Comparison of ENCODE assay signal across 8 cellular contexts in the genomic region with DNA sequence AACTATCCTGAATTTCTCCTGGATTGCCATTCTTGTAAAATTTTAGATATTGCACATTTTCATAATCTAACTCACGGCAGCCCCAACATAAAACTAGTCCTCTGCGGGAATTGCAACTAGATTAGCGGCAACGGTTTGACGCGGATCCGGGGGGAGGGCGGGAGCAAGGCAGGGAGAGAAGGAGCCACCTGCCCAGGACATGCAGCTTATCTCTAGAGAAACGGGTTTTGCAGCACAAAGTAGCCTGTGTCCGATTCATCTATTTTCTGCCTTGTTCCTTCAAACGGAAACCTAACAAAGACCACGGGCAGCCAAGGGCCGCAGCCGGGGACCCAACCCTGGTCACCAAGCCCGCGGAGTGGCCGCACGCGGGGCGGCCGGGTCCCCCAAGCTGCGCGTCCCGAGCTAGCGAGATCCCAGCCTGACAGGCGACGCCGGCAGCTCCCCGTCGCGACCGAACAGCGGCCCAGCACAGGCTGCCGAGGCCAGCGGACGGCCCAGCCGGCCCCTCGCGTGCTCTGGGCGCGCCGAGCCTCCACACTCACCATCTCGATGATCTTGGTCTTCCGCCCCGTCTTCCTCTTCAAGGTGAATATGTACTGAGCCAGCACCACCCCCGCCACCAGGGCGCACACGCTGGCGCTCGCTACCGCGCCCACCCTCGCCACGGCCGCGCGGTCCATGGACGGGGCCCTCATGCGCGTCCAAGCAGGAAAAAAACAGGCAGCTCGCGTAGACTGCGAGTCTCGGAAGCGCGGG. TPM values are rescaled to one million over a fixed set of nuclear protein-coding genes. Genes with fewer than 3 reads are reported as not detected.
DNase-seq lines count a peak whose midpoint lies in the region; ATAC-seq and TF ChIP-seq lines count a peak whose summit lies in the region.

A gene (minus strand): TSS at position 754 of the 759 bp plus-strand sequence. CDS start 71 bp downstream, at position 683.

- in situ Hi-C loops in GM18951 (cut with MboI; ENCODE audit: low sequenced_read_pairs, unreplicated experiment) = no loop called here

- peaks cover 13 to 23% (median 18%) of the 10 kb centered on the region in 11 experiments for H3K9me3 ChIP-seq in BLaER1 treated with 17β-estradiol and CSF1 and Interleukin-3, amounts not matched to agents 10 nM and 100 nM (replicated peaks in 1 of 11)
- peaks cover 13% of the 10 kb centered on the region for H3K9me3 ChIP-seq in OCI-LY7 (ENCODE audit: low read length)
- H3K9me3 ChIP-seq in adipocyte (ENCODE audit: control insufficient read depth, low read length) = peaks cover 13% of the 10 kb centered on the region
- H3K9me3 ChIP-seq in left ventricle myocardium inferior (replicated peaks) = peaks cover 15% of the 10 kb centered on the region

- H3K4me3 ChIP-seq in BLaER1 treated with 17β-estradiol and CSF1 and Interleukin-3, amounts not matched to agents 10 nM and 100 nM = peak within 1 kb of the TSS; percentile 74 to 99 (median 90)
- H3K4me3 ChIP-seq in OCI-LY7 (ENCODE audit: low read depth, low read length, poor library complexity, severe bottlenecking) (peak within 1 kb of the TSS; percentile 99), adipocyte (ENCODE audit: low read length) (peak within 1 kb of the TSS; percentile 94), left ventricle myocardium inferior (peak within 1 kb of the TSS; percentile 88)

- H3K4me1 ChIP-seq in BLaER1 treated with 17β-estradiol and CSF1 and Interleukin-3, amounts not matched to agents 10 nM and 100 nM = peaks cover 19 to 41% (median 24%) of the 10 kb centered on the region in 10 experiments
- H3K4me1 ChIP-seq in OCI-LY7 (ENCODE audit: insufficient read depth, low read length, poor library complexity, severe bottlenecking) (peaks cover 30% of the 10 kb centered on the region), adipocyte (ENCODE audit: control insufficient read depth, insufficient read depth, low read length) (peaks cover 8% of the 10 kb centered on the region), left ventricle myocardium inferior (peaks cover 47% of the 10 kb centered on the region)

- peaks cover 0 to 35% (median 16%) of the 10 kb centered on the region in 11 experiments; a peak in 16 of 22 replicates for H3K36me3 ChIP-seq in BLaER1 treated with 17β-estradiol and CSF1 and Interleukin-3, amounts not matched to agents 10 nM and 100 nM
- H3K36me3 ChIP-seq in OCI-LY7 (ENCODE audit: insufficient read depth, low read length) = peaks cover 33% of the 10 kb centered on the region
- H3K36me3 ChIP-seq in adipocyte (ENCODE audit: control insufficient read depth, insufficient read depth, low read length, severe bottlenecking) = no peaks in the 10 kb centered on the region
- H3K36me3 ChIP-seq in left ventricle myocardium inferior = no peaks in the 10 kb centered on the region

- H3K4me2 ChIP-seq in BLaER1 treated with 17β-estradiol and CSF1 and Interleukin-3, amounts not matched to agents 10 nM and 100 nM = peak within 1 kb of the TSS; percentile 87 to 99 (median 94)
- H3K4me2 ChIP-seq in OCI-LY7 (ENCODE audit: low read length) = peak within 1 kb of the TSS; percentile 94

- peak; percentile 48 for DNase-seq in OCI-LY7 (ENCODE audit: low spot score)
- DNase-seq in adipocyte (ENCODE audit: low read depth) = peak; percentile 67
- DNase-seq in left ventricle myocardium inferior = no peak
- peak; percentile 83 for DNase-seq in posterior vena cava (ENCODE audit: low spot score)
- no peak for DNase-seq in NCI-H1048 (lab: John Stamatoyannopoulos, UW)

- no peaks in the 10 kb centered on the region for H3K27me3 ChIP-seq in BLaER1 treated with 17β-estradiol and CSF1 and Interleukin-3, amounts not matched to agents 10 nM and 100 nM
- no peaks in the 10 kb centered on the region for H3K27me3 ChIP-seq in adipocyte (replicated peaks; ENCODE audit: control insufficient read depth, insufficient read depth, low read length)
- no peaks in the 10 kb centered on the region for H3K27me3 ChIP-seq in left ventricle myocardium inferior (ENCODE audit: low read depth)

- H2AFZ ChIP-seq in OCI-LY7 (ENCODE audit: low read length) = peak within 1 kb of the TSS; percentile 84

- TF ChIP-seq CTCF in OCI-LY7 (conservative IDR thresholded peaks at IDR 0.05; ENCODE audit: low read length) (no peak), left ventricle myocardium inferior (IDR thresholded peaks at IDR 0.05; ENCODE audit: borderline replicate concordance) (no peak)

- H4K20me1 ChIP-seq in BLaER1 treated with 17β-estradiol and CSF1 and Interleukin-3, amounts not matched to agents 10 nM and 100 nM = peaks cover 25 to 51% (median 46%) of the 10 kb centered on the region in 11 experiments; a peak in 21 of 22 replicates
- peaks cover 21% of the 10 kb centered on the region for H4K20me1 ChIP-seq in OCI-LY7 (ENCODE audit: insufficient read depth, low read length)

- H3K27ac ChIP-seq in BLaER1 treated with 17β-estradiol and CSF1 and Interleukin-3, amounts not matched to agents 10 nM and 100 nM = peak within 1 kb of the TSS; percentile 84 to 94 (median 89)
- H3K27ac ChIP-seq in OCI-LY7 (ENCODE audit: low read depth, low read length, poor library complexity, severe bottlenecking) (peak within 1 kb of the TSS; percentile 68), left ventricle myocardium inferior (replicated peaks) (peak within 1 kb of the TSS; percentile 99)

- peak; percentile 65 for TF ChIP-seq POLR2A in GM18951 (IDR thresholded peaks at IDR 0.05; ENCODE audit: extremely low read depth, insufficient read depth, insufficient read length)

- H3K9me2 ChIP-seq in OCI-LY7 (ENCODE audit: insufficient read depth, low read length) = no peaks in the 10 kb centered on the region

- BruUV-seq in OCI-LY7 (replicated peaks; lab: Mats Ljungman, UMichigan) = no TSS peak

- peak; percentile 49 for ATAC-seq in HG03135 (IDR thresholded peaks at IDR 0.05; ENCODE audit: unreplicated experiment)

- POLR2A ChIA-PET in OCI-LY7 (lab: Charles Lee) = interaction anchor here (0.6 to 3.1 kb wide), 11 partner anchors 9 to 46 kb away, joined by 3 to 22 read pairs (median 8); no protein-coding TSS in a partner anchor

- intact Hi-C loops in OCI-LY7 (cut with micrococcal nuclease; ENCODE audit: unreplicated experiment) = loop anchor here (2.0 to 5.0 kb wide), 3 partner anchors 37 to 565 kb away; a partner anchor contains a TSS
- intact Hi-C loops in left ventricle myocardium inferior (cut with micrococcal nuclease) = no loop called here
- intact Hi-C loops in posterior vena cava (cut with DNase I) = loop anchor here in 1 of 2 donors (5.0 kb wide), 1 partner anchor 1825 kb away; no protein-coding TSS in a partner anchor

- peaks cover 56% of the 10 kb centered on the region for H3K79me2 ChIP-seq in OCI-LY7 (ENCODE audit: insufficient read depth, low read depth, low read length)

- peak within 1 kb of the TSS; percentile 89 to 96 (median 92) for H3K9ac ChIP-seq in BLaER1 treated with 17β-estradiol and CSF1 and Interleukin-3, amounts not matched to agents 10 nM and 100 nM
- H3K9ac ChIP-seq in adipocyte (ENCODE audit: low read length) = peak within 1 kb of the TSS; percentile 93

- CTCF ChIA-PET in OCI-LY7 (lab: Charles Lee; ENCODE audit: unreplicated experiment) = interaction anchor here (0.9 kb wide), 1 partner anchor 46 kb away, joined by 4 read pairs; a partner anchor contains a TSS

RNA-seq across cellular contexts. Expression of the gene that starts here (rescaled TPM):
- total RNA-seq in OCI-LY7 (2014; rRNA removed; shearing (Covaris generic)) = 34.7 and 37.1 TPM in 2 replicates
- 55.3 and 62.4 TPM in 2 replicates for total RNA-seq in OCI-LY7 (2022)
- 33.4 TPM for total RNA-seq in left ventricle myocardium inferior
- total RNA-seq in posterior vena cava = 10 to 100 TPM; 20.0 to 20.1 TPM

Comparison
In these comparisons a context has a peak if more than half of its experiments do, and no peak if none do; other contexts are left out.
1. DNase-seq: peak in OCI-LY7 (single experiment), adipocyte (single experiment) and posterior vena cava (single experiment); none in left ventricle myocardium inferior (single experiment) and NCI-H1048 (single experiment).
2. Peak in every context shown above with its lines, with median percentiles within 50 percentile points of each other: H3K27ac ChIP-seq and H3K4me3 ChIP-seq.